In the genomic region with DNA sequence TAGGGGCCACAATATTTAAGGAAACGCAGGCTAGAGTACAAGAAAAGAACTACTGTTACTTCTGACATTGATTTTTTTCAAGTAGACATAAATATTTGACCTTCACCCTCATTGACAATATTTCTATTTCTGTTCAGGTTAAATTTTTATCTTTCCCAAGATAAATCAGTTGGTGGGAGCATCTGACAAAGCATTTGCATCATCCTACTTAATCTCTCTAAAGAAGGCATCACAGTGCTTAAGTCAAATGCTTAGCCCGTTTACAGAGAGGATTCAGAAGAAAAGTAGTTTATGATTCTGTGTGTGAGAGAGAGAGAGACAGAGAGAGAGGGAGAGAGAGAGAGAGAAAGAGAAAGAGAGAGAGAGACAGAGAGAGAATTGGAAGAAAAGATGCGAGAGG, we compare ENCODE assay signal across 17 cellular contexts.
DNase-seq lines count a peak whose midpoint lies in the region; ATAC-seq and TF ChIP-seq lines count a peak whose summit lies in the region.
"Had no signal": no experiment of that assay in that cellular context is flagged by ENCODE, and none has a peak within 500 bp of the region (broad histone marks: within the 10 kb centered on the region; RNA-seq: fewer than 3 reads in every experiment).

No MANE protein-coding gene starts in this region.

- no peak overlapping the region for H3K4me2 ChIP-seq in H9 (ENCODE audit: insufficient read depth, insufficient read length, low read length)
- peak overlapping the region; percentile 39 for H3K4me2 ChIP-seq in smooth muscle cell

- peaks cover 2% of the 10 kb centered on the region; the same call in 1 of the 2 replicates for H3K4me1 ChIP-seq in H9 (ENCODE audit: insufficient read depth, low read length)
- peaks cover 6% of the 10 kb centered on the region for H3K4me1 ChIP-seq in smooth muscle cell (ENCODE audit: low read depth)
- H3K4me1 ChIP-seq: colonic mucosa, esophagus squamous epithelium had no signal

- no peak for ATAC-seq in Right ventricle myocardium inferior
- ATAC-seq in GM21423 (IDR thresholded peaks at IDR 0.05; ENCODE audit: unreplicated experiment) = no peak
- ATAC-seq in HG02678 (IDR thresholded peaks at IDR 0.05; ENCODE audit: unreplicated experiment) = no peak
- ATAC-seq: K562 had no signal

- H3K27ac ChIP-seq in H9 (ENCODE audit: insufficient read length, low read depth, low read length) (no peak overlapping the region), smooth muscle cell (ENCODE audit: low read depth) (no peak overlapping the region)
- H3K27ac ChIP-seq: colonic mucosa, esophagus squamous epithelium had no signal

- no peaks in the 10 kb centered on the region for H4K20me1 ChIP-seq in H9 (ENCODE audit: control insufficient read depth, insufficient read depth, insufficient read length)
- no peaks in the 10 kb centered on the region for H4K20me1 ChIP-seq in smooth muscle cell (ENCODE audit: low read depth)

- no peak overlapping the region for H3K56ac ChIP-seq in H9 (ENCODE audit: insufficient read length, low read depth, low read length)

- H3K27me3 Mint-ChIP-seq in H9 (ENCODE audit: low read depth) (no peaks in the 10 kb centered on the region), chondrocyte (ENCODE audit: low read depth) (no peaks in the 10 kb centered on the region)

- no peak overlapping the region for H2BK5ac ChIP-seq in H9 (ENCODE audit: insufficient read length, low read length)

- no peak overlapping the region for H3K4me3 Mint-ChIP-seq in H9
- H3K4me3 Mint-ChIP-seq in chondrocyte (ENCODE audit: unreplicated experiment) = no peak overlapping the region

- intact Hi-C loops in Right ventricle myocardium inferior (cut with DNase I) = no loop called here

- no peaks in the 10 kb centered on the region; a peak in 1 of 5 replicates for H3K9me3 Mint-ChIP-seq in H9
- H3K9me3 Mint-ChIP-seq in chondrocyte (ENCODE audit: low read depth) = no peaks in the 10 kb centered on the region

- no peaks in the 10 kb centered on the region for H3F3A ChIP-seq in smooth muscle cell (ENCODE audit: low read depth)

- no peak overlapping the region for H3K4ac ChIP-seq in H9 (ENCODE audit: low read depth, low read length)

- H2BK20ac ChIP-seq in H9 (ENCODE audit: low read depth, low read length, poor library complexity, severe bottlenecking) = no peak overlapping the region

- H3K9me3 ChIP-seq in H9 (ENCODE audit: control insufficient read depth, low read depth, low read length) = no peaks in the 10 kb centered on the region
- no peaks in the 10 kb centered on the region for H3K9me3 ChIP-seq in smooth muscle cell (replicated peaks; ENCODE audit: low read depth)
- H3K9me3 ChIP-seq: colonic mucosa, esophagus squamous epithelium had no signal

- H3K23ac ChIP-seq in H9 (ENCODE audit: insufficient read length, low read depth, low read length) = no peak overlapping the region

- no peak overlapping the region for H3T11ph ChIP-seq in H9 (ENCODE audit: low read length)

- H2BK120ac ChIP-seq in H9 (ENCODE audit: low read depth, low read length, poor library complexity, severe bottlenecking) = no peak overlapping the region

- H4K5ac ChIP-seq in H9 (ENCODE audit: insufficient read length, low read depth, low read length) = no peak overlapping the region

- H3K4me3 ChIP-seq in smooth muscle cell = no peak overlapping the region
- H3K4me3 ChIP-seq: colonic mucosa, esophagus squamous epithelium, K562, lung had no signal

- TF ChIP-seq CTCF in H9 (conservative IDR thresholded peaks at IDR 0.05) (no peak), chondrocyte (IDR thresholded peaks at IDR 0.05) (no peak), smooth muscle cell (IDR thresholded peaks at IDR 0.05; ENCODE audit: borderline replicate concordance, insufficient read depth, poor library complexity, severe bottlenecking) (no peak)

- no peak overlapping the region for H3K18ac ChIP-seq in H9 (ENCODE audit: insufficient read length, low read depth, low read length)

- no peaks in the 10 kb centered on the region for H3K79me1 ChIP-seq in H9 (ENCODE audit: insufficient read depth, low read depth, low read length, poor library complexity, severe bottlenecking)

- no peak overlapping the region for H4K91ac ChIP-seq in H9 (ENCODE audit: insufficient read length, low read depth, low read length)

- H3K27me3 ChIP-seq in H9 (ENCODE audit: insufficient read depth, low read length) = no peaks in the 10 kb centered on the region
- H3K27me3 ChIP-seq in smooth muscle cell (ENCODE audit: low read depth) = no peaks in the 10 kb centered on the region
- H3K27me3 ChIP-seq: colonic mucosa, esophagus squamous epithelium had no signal

- DNase-seq in H9 (no peak), NCI-H82 (lab: John Stamatoyannopoulos, UW) (peak; percentile 43), chondrocyte (ENCODE audit: low spot score) (no peak), smooth muscle cell (lab: John Stamatoyannopoulos, UW; ENCODE audit: unreplicated experiment) (no peak), Right ventricle myocardium inferior (ENCODE audit: missing footprints) (no peak)
- DNase-seq: colonic mucosa; esophagus squamous epithelium; kidney; NCI-H187; NK-92 treated with Interleukin-12 subunit alpha and Interleukin-12 subunit beta, amount 100 ng/mL, for 24 hours; stimulated activated CD4-positive, alpha-beta T cell treated with anti-CD3 and anti-CD28 coated beads, Interleukin-2, amount 100 ng/mL, for 48 hours; stimulated activated naive CD4-positive, alpha-beta T cell treated with Interleukin-2 at 50 U/mL for 16 hours had no signal

- no peak overlapping the region for H2AFZ ChIP-seq in H9 (ENCODE audit: low read length)
- H2AFZ ChIP-seq in smooth muscle cell (ENCODE audit: low read depth) = peak overlapping the region; percentile 54

- no peaks in the 10 kb centered on the region for H3K36me3 ChIP-seq in smooth muscle cell (ENCODE audit: low read depth)
- H3K36me3 ChIP-seq: colonic mucosa, esophagus squamous epithelium had no signal

- H2AK5ac ChIP-seq in H9 (ENCODE audit: insufficient read length, low read length) = no peak overlapping the region

- H3K23me2 ChIP-seq in H9 (ENCODE audit: insufficient read length, low read depth, low read length, poor library complexity, severe bottlenecking) = no peaks in the 10 kb centered on the region

- no peak overlapping the region for H2BK15ac ChIP-seq in H9 (ENCODE audit: low read depth, low read length)

- H3K9ac ChIP-seq in H9 (ENCODE audit: extremely low read depth, insufficient read length, low read length) (no peak overlapping the region), smooth muscle cell (ENCODE audit: low read depth) (no peak overlapping the region)

- H3K4me1 Mint-ChIP-seq in H9 (peaks cover 21 to 26% of the 10 kb centered on the region in 2 experiments), chondrocyte (ENCODE audit: low read depth) (peaks cover 64% of the 10 kb centered on the region)

- H3K27ac Mint-ChIP-seq in H9 (peak overlapping the region; percentile 36 to 89 (median 89); a peak in 6 of 7 replicates), chondrocyte (ENCODE audit: unreplicated experiment) (peak overlapping the region; percentile 91)
- H3K27ac Mint-ChIP-seq: activated T-helper 2 cell treated with anti-CD3 and anti-CD28 coated beads, Interferon-gamma antibody, Interleukin-2, Interleukin-4, amounts not matched to agents 10 μg/mL and 5 μg/mL and 100 μg/mL, durations not matched to agents 14 hours and 24 hours and 36 hours had no signal

- H2BK12ac ChIP-seq in H9 (ENCODE audit: insufficient read length, low read depth, low read length) = no peak overlapping the region

- H3K79me2 ChIP-seq in H9 (ENCODE audit: insufficient read depth, low read length) = no peaks in the 10 kb centered on the region
- H3K79me2 ChIP-seq in smooth muscle cell (ENCODE audit: low read depth) = no peaks in the 10 kb centered on the region

- no CpG with 5 or more reads among the region's 3 CpGs for WGBS in H9 (ENCODE audit: extremely low coverage, insufficient read length, low lambda C conversion rate)
- WGBS in smooth muscle cell (ENCODE audit: low lambda C conversion rate) = 65% methylated on average over 3 of the region's 3 CpGs

- no peak overlapping the region for H4K8ac ChIP-seq in H9 (replicated peaks; ENCODE audit: insufficient read length, low read depth, low read length)

- H3K36me3 Mint-ChIP-seq in H9 (ENCODE audit: insufficient read depth in 1 of 3, low read depth in 3 of 3) (no peaks in the 10 kb centered on the region), chondrocyte (ENCODE audit: low read depth) (peaks cover 1% of the 10 kb centered on the region)

- H3K14ac ChIP-seq in H9 (ENCODE audit: insufficient read depth, low read length) = no peak overlapping the region
